In genomic region chr14:20434701-20435453, GRCh38 we compare ENCODE assay signal across 12 cellular contexts. TPM values are rescaled to one million over a fixed set of nuclear protein-coding genes. Genes with fewer than 3 reads are reported as not detected.
A peak's percentile ranks its signal among the peaks of the same experiment; 100 is the strongest.
DNase-seq lines count a peak whose midpoint lies in the region; ATAC-seq and TF ChIP-seq lines count a peak whose summit lies in the region.
"Had no signal": no experiment of that assay in that cellular context is flagged by ENCODE, and none has a peak within 500 bp of the region (broad histone marks: within the 10 kb centered on the region; RNA-seq: fewer than 3 reads in every experiment).

No MANE protein-coding gene starts in this region.

- DNase-seq in EH (ENCODE audit: low read depth) = peak; percentile 18
- DNase-seq in astrocyte of the cerebellum (ENCODE audit: low read depth) = no peak
- peak; percentile 79 to 92 (median 88) for DNase-seq in right cardiac atrium
- peak; percentile 83 for DNase-seq in putamen (ENCODE audit: low spot score)
- DNase-seq in activated effector memory CD4-positive, alpha-beta T cell treated with Interleukin-2 at 50 U/mL for 16 hours = no peak
- no peak for DNase-seq in activated CD4-positive, alpha-beta T cell treated with anti-CD3 and anti-CD28 coated beads for 1 hour
- DNase-seq in 8988T = no peak
- DNase-seq: activated gamma-delta T cell; NCI-H2081; stimulated activated CD4-positive, alpha-beta T cell treated with anti-CD3 and anti-CD28 coated beads, Interleukin-4, amount 100 ng/mL, for 4 hours; T-helper 9 cell had no signal

- in situ Hi-C loops in astrocyte of the cerebellum (cut with HindIII; ENCODE audit: low sequenced_read_pairs) = no loop called here

- ATAC-seq in right cardiac atrium (peak; percentile 80 to 86), HG03521 (IDR thresholded peaks at IDR 0.05; ENCODE audit: unreplicated experiment) (no peak)

- peak overlapping the region; percentile 5 for H3K4me3 ChIP-seq in astrocyte of the cerebellum (ENCODE audit: low read depth, low read length)
- H3K4me3 ChIP-seq in right cardiac atrium (ENCODE audit: low read length) = peak overlapping the region; percentile 68

- H3K27me3 ChIP-seq in right cardiac atrium (ENCODE audit: control insufficient read depth, insufficient read depth) = no peaks in the 10 kb centered on the region

- WGBS in right cardiac atrium = 19% methylated on average over 33 of the region's 33 CpGs

- peaks cover 3% of the 10 kb centered on the region for H3K4me1 ChIP-seq in right cardiac atrium (ENCODE audit: control insufficient read depth, insufficient read depth, low read length)

- intact Hi-C loops in right cardiac atrium (cut with DNase I) = no loop called here

- no peak for TF ChIP-seq CTCF in astrocyte of the cerebellum (IDR thresholded peaks at IDR 0.05; ENCODE audit: low read depth, low read length, missing control alignments)

- H3K27ac ChIP-seq in right cardiac atrium (ENCODE audit: low read length) = peak overlapping the region; percentile 43

- H3K9me3 ChIP-seq in right cardiac atrium (ENCODE audit: control insufficient read depth, low read length) = no peaks in the 10 kb centered on the region

RNA-seq across cellular contexts. Expression of gene KLHL33, which starts 1.1 kb away (rescaled TPM):
- 1 to 10 TPM in 2 of 4 donors, under 1 TPM in 2; 0.33 to 1.7 (median 0.92) TPM for total RNA-seq in right cardiac atrium
- 0.68 TPM for polyA plus RNA-seq in right cardiac atrium

RNA-seq across cellular contexts. Expression of gene OSGEP, which starts 19.7 kb away (rescaled TPM):
- total RNA-seq in right cardiac atrium = 10 to 100 TPM; 17.6 to 21.9 (median 19.5) TPM
- 18.1 TPM for polyA plus RNA-seq in right cardiac atrium

RNA-seq across cellular contexts. Expression of gene APEX1, which starts 20.1 kb away (rescaled TPM):
- total RNA-seq in right cardiac atrium = 10 to 100 TPM; 71.5 to 95.2 (median 90.3) TPM
- 75.8 TPM for polyA plus RNA-seq in right cardiac atrium

RNA-seq across cellular contexts. Expression of gene TEP1, which starts 21.6 kb away (rescaled TPM):
- 10 to 100 TPM in 3 of 4 donors, 1 to 10 TPM in 1; 7.4 to 14.1 (median 13.1) TPM for total RNA-seq in right cardiac atrium
- polyA plus RNA-seq in right cardiac atrium = 7.9 TPM

RNA-seq across cellular contexts. Expression of gene PIP4P1, which starts 26.4 kb away (rescaled TPM):
- 10 to 100 TPM; 16.2 to 23.7 (median 23.4) TPM for total RNA-seq in right cardiac atrium
- polyA plus RNA-seq in right cardiac atrium = 21.0 TPM

Comparison
In these comparisons a context has a peak if more than half of its experiments do, and no peak if none do; other contexts are left out.
1. DNase-seq: peak in EH (single experiment), right cardiac atrium (3 of 3) and putamen (single experiment); none in astrocyte of the cerebellum (single experiment), activated effector memory CD4-positive, alpha-beta T cell treated with Interleukin-2 at 50 U/mL for 16 hours (single experiment), activated CD4-positive, alpha-beta T cell treated with anti-CD3 and anti-CD28 coated beads for 1 hour (single experiment) and 8988T (single experiment).